ENCODE assay signal across 9 cellular contexts in the genomic region with DNA sequence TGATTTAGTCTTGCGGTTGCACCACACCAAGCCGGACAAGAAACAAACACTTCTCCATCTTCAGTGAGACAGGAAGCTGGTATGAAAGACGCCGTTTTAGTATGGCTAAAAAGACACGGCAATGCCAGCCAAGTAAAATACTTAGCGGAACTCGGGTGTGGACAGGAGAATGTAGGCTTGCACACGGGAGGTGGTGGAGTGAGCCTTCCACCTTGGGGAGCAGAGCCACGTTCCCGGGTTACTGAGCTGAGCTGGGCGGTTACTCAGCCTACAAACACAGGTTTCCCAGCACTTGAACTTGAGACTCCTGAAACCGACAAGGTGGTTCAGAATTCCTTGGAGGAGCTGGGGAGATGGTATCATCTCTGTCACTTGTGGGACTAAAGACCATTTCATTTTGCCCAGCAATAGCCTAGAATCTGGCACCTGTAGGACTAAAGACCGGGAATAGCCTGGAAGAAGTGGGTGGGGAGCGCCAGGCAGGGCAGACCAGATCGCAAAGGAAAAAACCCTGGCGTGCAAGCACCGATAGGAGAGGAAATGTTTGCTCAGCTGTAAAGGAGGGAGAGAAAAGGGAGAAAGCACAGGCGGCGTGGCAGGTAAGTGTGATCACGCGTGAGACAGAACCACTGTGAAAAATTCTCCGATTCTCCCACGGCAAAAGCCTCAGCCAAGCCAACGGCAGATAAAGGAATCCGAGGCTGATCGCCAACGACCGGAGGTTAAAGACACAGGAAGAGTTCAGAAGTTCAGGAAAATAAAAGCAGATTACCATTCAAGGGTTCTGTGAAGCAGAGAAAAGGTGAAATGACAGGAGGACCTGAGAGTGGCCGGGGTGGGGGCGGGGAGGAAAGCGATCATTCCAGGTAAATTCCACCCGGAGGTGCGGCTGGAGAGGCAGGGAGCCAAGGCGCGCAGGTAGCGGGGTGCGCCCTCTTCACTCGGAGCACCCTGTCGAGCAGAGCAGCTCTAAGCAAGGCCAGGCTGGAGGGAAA. TPM values are rescaled to one million over a fixed set of nuclear protein-coding genes. Genes with fewer than 3 reads are reported as not detected.
DNase-seq lines count a peak whose midpoint lies in the region; ATAC-seq lines count a peak whose summit lies in the region.
"Had no signal": no experiment of that assay in that cellular context is flagged by ENCODE, and none has a peak within 500 bp of the region (broad histone marks: within the 10 kb centered on the region; RNA-seq: fewer than 3 reads in every experiment).

No MANE protein-coding gene starts in this region.

- peak overlapping the region; percentile 36 to 60 (median 59) for H3K4me3 ChIP-seq in skeletal muscle tissue (ENCODE audit: low read length in 3 of 3)
- H3K4me3 ChIP-seq: BLaER1 had no signal

- H3K27me3 ChIP-seq in skeletal muscle tissue (ENCODE audit: control insufficient read depth in 3 of 3, insufficient read depth in 3 of 3, low read length in 3 of 3): peaks cover 26 to 40% (median 29%) of the 10 kb centered on the region in 3 donors
- H3K27me3 ChIP-seq: BLaER1 had no signal

- H3K36me3 ChIP-seq in skeletal muscle tissue (ENCODE audit: control insufficient read depth in 3 of 3, insufficient read depth in 3 of 3, low read length in 3 of 3): no peaks in the 10 kb centered on the region
- H3K36me3 ChIP-seq: BLaER1 had no signal

- H3K9me3 ChIP-seq in skeletal muscle tissue (ENCODE audit: control insufficient read depth in 3 of 3, low read length in 3 of 3): no peaks in the 10 kb centered on the region

- H3K4me1 ChIP-seq in skeletal muscle tissue (ENCODE audit: control insufficient read depth in 3 of 3, insufficient read depth in 3 of 3, low read length in 3 of 3): peaks cover 5 to 9% (median 6%) of the 10 kb centered on the region in 3 donors
- H3K4me1 ChIP-seq: BLaER1 had no signal

- peak overlapping the region in 2 of 3 donors; percentile 32 to 54 for H3K9ac ChIP-seq in skeletal muscle tissue (ENCODE audit: low read depth in 1 of 3, low read length in 3 of 3)
- H3K9ac ChIP-seq: BLaER1 had no signal

- DNase-seq in NCI-H510A treated with DMSO at 0.1 percent for 48 hours (lab: John Stamatoyannopoulos, UW): peak; percentile 44
- DNase-seq in NCI-H510A (lab: John Stamatoyannopoulos, UW): no peak
- peak; percentile 41 for DNase-seq in SW480 (ENCODE audit: low spot score)
- peak; percentile 46 for DNase-seq in iPS-NIHi11 (ENCODE audit: low spot score)
- DNase-seq in effector CD4-positive, alpha-beta T cell: no peak

- no peak overlapping the region for H3K27ac ChIP-seq in skeletal muscle tissue (ENCODE audit: low read depth, low read length)
- H3K27ac ChIP-seq: BLaER1 had no signal

- ATAC-seq in HG02571 (IDR thresholded peaks at IDR 0.05; ENCODE audit: unreplicated experiment) (no peak), GM21423 (IDR thresholded peaks at IDR 0.05; ENCODE audit: unreplicated experiment) (no peak)

RNA-seq across cellular contexts. Expression of gene SEPHS1, which starts 35.0 kb away (rescaled TPM):
- 25.1 TPM for total RNA-seq in skeletal muscle tissue

Comparison
In these comparisons a context has a peak if more than half of its experiments do, and no peak if none do; other contexts are left out.
1. DNase-seq: peak in NCI-H510A treated with DMSO at 0.1 percent for 48 hours (single experiment), SW480 (single experiment) and iPS-NIHi11 (single experiment); none in NCI-H510A (single experiment) and effector CD4-positive, alpha-beta T cell (single experiment).